10 cellular contexts compared by ENCODE assay signal in the genomic region with DNA sequence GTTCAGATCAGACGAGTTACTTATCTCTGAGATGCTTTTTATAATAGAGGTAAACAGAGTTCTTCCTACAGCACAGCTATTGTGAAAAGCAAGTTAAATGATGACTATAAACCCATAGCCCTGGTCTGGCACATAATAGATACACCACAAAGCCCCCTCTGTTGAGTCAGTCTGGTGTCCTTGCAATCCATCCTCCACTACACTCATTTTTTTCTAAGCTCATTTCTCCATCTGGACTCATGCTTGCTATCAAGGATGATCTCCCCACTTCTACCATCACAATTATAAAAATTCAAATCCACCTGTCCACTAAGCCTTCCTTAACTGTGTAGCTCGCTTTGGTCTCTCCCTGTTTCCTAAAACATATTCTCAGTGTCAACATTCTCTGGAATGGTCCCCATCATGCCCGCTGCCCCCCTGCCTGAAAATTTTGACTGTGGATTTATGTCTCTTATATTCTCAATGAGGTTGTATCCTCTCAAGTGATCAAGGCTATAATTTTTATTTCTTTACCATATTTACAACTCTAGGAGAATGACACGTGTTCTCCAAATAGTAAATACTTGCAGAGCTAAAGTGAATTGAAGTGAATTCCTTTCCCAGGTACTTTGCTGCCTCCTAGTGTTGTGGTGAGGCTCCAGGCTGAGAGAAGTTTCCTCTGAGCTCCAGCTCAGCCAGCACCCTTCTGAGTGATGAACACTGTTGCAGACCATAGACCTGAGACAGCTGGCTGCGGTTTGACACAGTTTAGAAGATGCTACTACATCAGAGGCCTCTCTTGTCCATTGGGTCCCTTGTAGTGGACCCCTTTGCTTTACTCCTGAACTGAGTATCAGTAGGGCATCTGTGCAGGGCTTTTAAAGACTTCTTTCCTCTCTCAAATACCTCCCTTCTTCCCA.
DNase-seq lines count a peak whose midpoint lies in the region; ATAC-seq and TF ChIP-seq lines count a peak whose summit lies in the region.
"Had no signal": no experiment of that assay in that cellular context is flagged by ENCODE, and none has a peak within 500 bp of the region (broad histone marks: within the 10 kb centered on the region; RNA-seq: fewer than 3 reads in every experiment).

No MANE protein-coding gene starts in this region.

- TF ChIP-seq CTCF in DOHH2 (IDR thresholded peaks at IDR 0.05; ENCODE audit: low read depth, low read length, poor library complexity, severe bottlenecking): peak; percentile 66

- peaks cover 5% of the 10 kb centered on the region; the same call in 1 of the 2 replicates for H3K27me3 ChIP-seq in DOHH2 (ENCODE audit: control insufficient read depth, low read length)

- no peaks in the 10 kb centered on the region for H3K36me3 Mint-ChIP-seq in stimulated activated effector memory CD8-positive, alpha-beta T cell treated with anti-CD3 and anti-CD28 coated beads, Interleukin-12 subunit alpha, Interleukin-12 subunit beta, amount 100 ng/mL, for 72 hours
- H3K36me3 Mint-ChIP-seq: naive thymus-derived CD4-positive, alpha-beta T cell had no signal

- CTCF ChIA-PET in HEK293T (lab: Yijun Ruan, JAX): interaction anchor here (0.6 to 1.1 kb wide), 3 partner anchors 10 to 619 kb away, joined by 3 to 4 read pairs (median 3); no protein-coding TSS in a partner anchor

- H3K4me2 ChIP-seq in DOHH2 (ENCODE audit: low read length): no peak overlapping the region

- H3K27me3 Mint-ChIP-seq in stimulated activated naive CD8-positive, alpha-beta T cell treated with anti-CD3 and anti-CD28 coated beads, Interleukin-15, amount 100 ng/mL, for 72 hours: peaks cover 8% of the 10 kb centered on the region

- H4K20me1 ChIP-seq in DOHH2 (ENCODE audit: control insufficient read depth, insufficient read depth, low read depth, low read length): no peaks in the 10 kb centered on the region

- POLR2A ChIA-PET in HEK293T (lab: Yijun Ruan, JAX): interaction anchor here (0.5 kb wide), 1 partner anchor 141 kb away, joined by 3 read pairs; no protein-coding TSS in a partner anchor

- H3K4me1 Mint-ChIP-seq in stimulated activated naive CD8-positive, alpha-beta T cell treated with anti-CD3 and anti-CD28 coated beads, Interleukin-15, amount 100 ng/mL, for 72 hours: no peaks in the 10 kb centered on the region
- H3K4me1 Mint-ChIP-seq in stimulated activated effector memory CD8-positive, alpha-beta T cell treated with anti-CD3 and anti-CD28 coated beads, Interleukin-12 subunit alpha, Interleukin-12 subunit beta, amount 100 ng/mL, for 72 hours: no peaks in the 10 kb centered on the region
- H3K4me1 Mint-ChIP-seq: naive thymus-derived CD4-positive, alpha-beta T cell had no signal

- ATAC-seq in stimulated activated naive CD8-positive, alpha-beta T cell treated with anti-CD3 and anti-CD28 coated beads, Interleukin-15, amount 100 ng/mL, for 72 hours: peak; percentile 59
- ATAC-seq in GM18873 (IDR thresholded peaks at IDR 0.05; ENCODE audit: low FRiP score, unreplicated experiment): no peak
- ATAC-seq in stimulated activated effector memory CD8-positive, alpha-beta T cell treated with anti-CD3 and anti-CD28 coated beads, Interleukin-12 subunit alpha, Interleukin-12 subunit beta, amount 100 ng/mL, for 72 hours: no peak
- ATAC-seq: naive thymus-derived CD4-positive, alpha-beta T cell had no signal

- no peak overlapping the region for H3K4me3 ChIP-seq in DOHH2 (ENCODE audit: low read length)

- DNase-seq in HEK293T (ENCODE audit: extremely low spot score) (peak; percentile 37), NCI-H510A treated with DMSO at 0.1 percent for 48 hours (lab: John Stamatoyannopoulos, UW) (peak; percentile 37), astrocyte of the hippocampus (ENCODE audit: low read depth, low spot score) (peak; percentile 67), iris pigment epithelial cell (ENCODE audit: low read depth) (peak; percentile 36)
- DNase-seq in stimulated activated naive CD8-positive, alpha-beta T cell treated with anti-CD3 and anti-CD28 coated beads, Interleukin-15, amount 100 ng/mL, for 72 hours: peak; percentile 15 to 21
- no peak for DNase-seq in stimulated activated effector memory CD8-positive, alpha-beta T cell treated with anti-CD3 and anti-CD28 coated beads, Interleukin-12 subunit alpha, Interleukin-12 subunit beta, amount 100 ng/mL, for 72 hours (ENCODE audit: low spot score in 2 of 2)

- no peaks in the 10 kb centered on the region for H3F3A ChIP-seq in DOHH2 (ENCODE audit: control insufficient read depth, insufficient read depth)

- no peaks in the 10 kb centered on the region for H3K9me3 Mint-ChIP-seq in stimulated activated naive CD8-positive, alpha-beta T cell treated with anti-CD3 and anti-CD28 coated beads, Interleukin-15, amount 100 ng/mL, for 72 hours
- H3K9me3 Mint-ChIP-seq in stimulated activated effector memory CD8-positive, alpha-beta T cell treated with anti-CD3 and anti-CD28 coated beads, Interleukin-12 subunit alpha, Interleukin-12 subunit beta, amount 100 ng/mL, for 72 hours: no peaks in the 10 kb centered on the region
- H3K9me3 Mint-ChIP-seq: naive thymus-derived CD4-positive, alpha-beta T cell; T-helper 1 cell treated with Interleukin-12 subunit alpha and Interleukin-12 subunit beta and Interleukin-4 antibody, amounts not matched to agents 30 μg/mL and 1 μg/mL, for 36 hours had no signal

- H3K9me3 ChIP-seq in DOHH2 (ENCODE audit: control insufficient read depth, insufficient read depth, low read length): no peaks in the 10 kb centered on the region

- H3K79me2 ChIP-seq in DOHH2 (ENCODE audit: control insufficient read depth, low read length): no peaks in the 10 kb centered on the region

- no peak overlapping the region for H3K27ac Mint-ChIP-seq in stimulated activated naive CD8-positive, alpha-beta T cell treated with anti-CD3 and anti-CD28 coated beads, Interleukin-15, amount 100 ng/mL, for 72 hours
- no peak overlapping the region for H3K27ac Mint-ChIP-seq in stimulated activated effector memory CD8-positive, alpha-beta T cell treated with anti-CD3 and anti-CD28 coated beads, Interleukin-12 subunit alpha, Interleukin-12 subunit beta, amount 100 ng/mL, for 72 hours
- H3K27ac Mint-ChIP-seq: naive thymus-derived CD4-positive, alpha-beta T cell; T-helper 1 cell treated with Interleukin-12 subunit alpha and Interleukin-12 subunit beta and Interleukin-4 antibody, amounts not matched to agents 30 μg/mL and 1 μg/mL, for 36 hours had no signal

- no peaks in the 10 kb centered on the region for H3K9me2 ChIP-seq in DOHH2 (replicated peaks; ENCODE audit: control insufficient read depth, low read length)

- no peaks in the 10 kb centered on the region for H3K4me1 ChIP-seq in DOHH2 (ENCODE audit: control insufficient read depth, low read length)

- H3K36me3 ChIP-seq in DOHH2 (ENCODE audit: control insufficient read depth, low read length): no peaks in the 10 kb centered on the region

- H3K27ac ChIP-seq in DOHH2 (ENCODE audit: low read depth, low read length): no peak overlapping the region

- no peak overlapping the region for H3K4me3 Mint-ChIP-seq in stimulated activated naive CD8-positive, alpha-beta T cell treated with anti-CD3 and anti-CD28 coated beads, Interleukin-15, amount 100 ng/mL, for 72 hours
- no peak overlapping the region for H3K4me3 Mint-ChIP-seq in stimulated activated effector memory CD8-positive, alpha-beta T cell treated with anti-CD3 and anti-CD28 coated beads, Interleukin-12 subunit alpha, Interleukin-12 subunit beta, amount 100 ng/mL, for 72 hours
- H3K4me3 Mint-ChIP-seq: naive thymus-derived CD4-positive, alpha-beta T cell; T-helper 1 cell treated with Interleukin-12 subunit alpha and Interleukin-12 subunit beta and Interleukin-4 antibody, amounts not matched to agents 30 μg/mL and 1 μg/mL, for 36 hours had no signal

TF ChIP-seq in HEK293T, 16 proteins besides CTCF, POLR2A, EP300 and RAD21:
- TF ChIP-seq L3MBTL2 (conservative IDR thresholded peaks at IDR 0.05) (no peak), SP1 (IDR thresholded peaks at IDR 0.05) (no peak), TARDBP (IDR thresholded peaks at IDR 0.05) (no peak), ELF4 (IDR thresholded peaks at IDR 0.05) (no peak), FOXK2 (IDR thresholded peaks at IDR 0.05) (no peak), FOXA1 (IDR thresholded peaks at IDR 0.05) (no peak), HDGF (IDR thresholded peaks at IDR 0.05; ENCODE audit: borderline replicate concordance) (no peak), ZNF384 (IDR thresholded peaks at IDR 0.05) (no peak), CTBP1 (IDR thresholded peaks at IDR 0.05; ENCODE audit: borderline replicate concordance) (no peak), SUZ12 (IDR thresholded peaks at IDR 0.05) (no peak), FOXM1 (IDR thresholded peaks at IDR 0.05; ENCODE audit: borderline replicate concordance) (no peak), ARNT (IDR thresholded peaks at IDR 0.05) (no peak), BHLHE40 (IDR thresholded peaks at IDR 0.05; ENCODE audit: borderline replicate concordance) (no peak), LEF1 (IDR thresholded peaks at IDR 0.05; ENCODE audit: borderline replicate concordance) (no peak)
- TF ChIP-seq, protein P1, sequence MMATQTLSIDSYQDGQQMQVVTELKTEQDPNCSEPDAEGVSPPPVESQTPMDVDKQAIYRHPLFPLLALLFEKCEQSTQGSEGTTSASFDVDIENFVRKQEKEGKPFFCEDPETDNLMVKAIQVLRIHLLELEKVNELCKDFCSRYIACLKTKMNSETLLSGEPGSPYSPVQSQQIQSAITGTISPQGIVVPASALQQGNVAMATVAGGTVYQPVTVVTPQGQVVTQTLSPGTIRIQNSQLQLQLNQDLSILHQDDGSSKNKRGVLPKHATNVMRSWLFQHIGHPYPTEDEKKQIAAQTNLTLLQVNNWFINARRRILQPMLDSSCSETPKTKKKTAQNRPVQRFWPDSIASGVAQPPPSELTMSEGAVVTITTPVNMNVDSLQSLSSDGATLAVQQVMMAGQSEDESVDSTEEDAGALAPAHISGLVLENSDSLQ (IDR thresholded peaks at IDR 0.05): no peak

Comparison
In these comparisons a context has a peak if more than half of its experiments do, and no peak if none do; other contexts are left out.
1. DNase-seq: peak in HEK293T (single experiment), NCI-H510A treated with DMSO at 0.1 percent for 48 hours (single experiment), astrocyte of the hippocampus (single experiment), iris pigment epithelial cell (single experiment) and stimulated activated naive CD8-positive, alpha-beta T cell treated with anti-CD3 and anti-CD28 coated beads, Interleukin-15, amount 100 ng/mL, for 72 hours (2 of 2); none in stimulated activated effector memory CD8-positive, alpha-beta T cell treated with anti-CD3 and anti-CD28 coated beads, Interleukin-12 subunit alpha, Interleukin-12 subunit beta, amount 100 ng/mL, for 72 hours (0 of 2).